In genomic region chr3:11507719-11508118, GRCh38 we compare ENCODE assay signal across 13 cellular contexts.
DNase-seq lines count a peak whose midpoint lies in the region; ATAC-seq and TF ChIP-seq lines count a peak whose summit lies in the region.
"Had no signal": no experiment of that assay in that cellular context is flagged by ENCODE, and none has a peak within 500 bp of the region (broad histone marks: within the 10 kb centered on the region; RNA-seq: fewer than 3 reads in every experiment).

No MANE protein-coding gene starts in this region.

- peak overlapping the region; percentile 66 to 92 (median 88) for H3K27ac Mint-ChIP-seq in nephron

- intact Hi-C loops in Right ventricle myocardium inferior (cut with DNase I) (loop anchor here (5.0 kb wide), 1 partner anchor 135 kb away; the partner anchor contains the start of gene VGLL4), dorsolateral prefrontal cortex (cut with DNase I) (no loop called here), aorta (cut with DNase I) (loop anchor here (5.0 to 10.0 kb wide), 4 partner anchors 40 to 135 kb away; partner anchors contain the start of gene VGLL4 (in 1 of the 2))

- H3K4me3 Mint-ChIP-seq in nephron: no peak overlapping the region

- ATAC-seq in Right ventricle myocardium inferior (no peak), aorta (ENCODE audit: low FRiP score) (no peak), GM19467 (IDR thresholded peaks at IDR 0.05; ENCODE audit: unreplicated experiment) (no peak), GM21529 (IDR thresholded peaks at IDR 0.05; ENCODE audit: unreplicated experiment) (no peak)

- no peak overlapping the region for H3K4me3 ChIP-seq in right atrium auricular region
- no peak overlapping the region for H3K4me3 ChIP-seq in dorsolateral prefrontal cortex
- no peak overlapping the region for H3K4me3 ChIP-seq in aorta (ENCODE audit: low read length in 2 of 2)

- H3K27me3 Mint-ChIP-seq in nephron (ENCODE audit: low read depth): no peaks in the 10 kb centered on the region

- H3K36me3 Mint-ChIP-seq in nephron (ENCODE audit: low read depth): no peaks in the 10 kb centered on the region

- H3K9me3 ChIP-seq in right atrium auricular region (no peaks in the 10 kb centered on the region), aorta (ENCODE audit: control insufficient read depth, low read length) (no peaks in the 10 kb centered on the region)

- no peaks in the 10 kb centered on the region for H3K36me3 ChIP-seq in right atrium auricular region
- no peaks in the 10 kb centered on the region for H3K36me3 ChIP-seq in aorta (ENCODE audit: control insufficient read depth in 1 of 2, insufficient read depth in 2 of 2, low read length in 1 of 2)

- H3K27me3 ChIP-seq in right atrium auricular region (no peaks in the 10 kb centered on the region), dorsolateral prefrontal cortex (no peaks in the 10 kb centered on the region), aorta (ENCODE audit: control insufficient read depth in 1 of 2, insufficient read depth in 2 of 2, low read length in 1 of 2) (no peaks in the 10 kb centered on the region)

- peaks cover 64% of the 10 kb centered on the region for H3K4me1 Mint-ChIP-seq in nephron

- TF ChIP-seq CTCF in right atrium auricular region (IDR thresholded peaks at IDR 0.05) (no peak), dorsolateral prefrontal cortex (IDR thresholded peaks at IDR 0.05 in 54 of 56, conservative IDR thresholded peaks at IDR 0.05 in 2 of 56; ENCODE audit: low read depth in 1 of 56, partially characterized antibody in 56 of 56) (no peak), nephron (IDR thresholded peaks at IDR 0.05; ENCODE audit: unreplicated experiment in 3 of 3) (no peak)

- no peaks in the 10 kb centered on the region for H3K9me3 Mint-ChIP-seq in nephron

- DNase-seq in right atrium auricular region (ENCODE audit: low spot score) (no peak), Right ventricle myocardium inferior (ENCODE audit: missing footprints) (no peak), dorsolateral prefrontal cortex (no peak), aorta (no peak), SK-N-DZ (ENCODE audit: low spot score) (no peak)
- DNase-seq: effector CD4-positive, alpha-beta T cell; NCI-H2227 treated with DMSO at 0.1 percent for 48 hours; RPMI8226; small intestine; T1000 had no signal

- peak overlapping the region; percentile 80 to 87 for H3K27ac ChIP-seq in right atrium auricular region
- H3K27ac ChIP-seq in dorsolateral prefrontal cortex: peak overlapping the region in 32 of 59 donors; percentile 3 to 86 (median 72)
- peak overlapping the region; percentile 98 to 99 for H3K27ac ChIP-seq in aorta (ENCODE audit: low read depth in 1 of 2, low read length in 2 of 2)

- H3K4me1 ChIP-seq in right atrium auricular region (peaks cover 0 to 32% of the 10 kb centered on the region in 2 donors), aorta (ENCODE audit: control insufficient read depth in 1 of 2, insufficient read depth in 2 of 2, low read length in 2 of 2) (peaks cover 6 to 9% of the 10 kb centered on the region in 2 donors)

Comparison
In these comparisons a context has a peak if more than half of its experiments do, and no peak if none do; other contexts are left out.
1. intact Hi-C loops: an anchor here in Right ventricle myocardium inferior (5.0 kb wide) and aorta (5.0 to 10.0 kb wide); none called in dorsolateral prefrontal cortex.